ENCODE assay signal across 12 cellular contexts in the genomic region with DNA sequence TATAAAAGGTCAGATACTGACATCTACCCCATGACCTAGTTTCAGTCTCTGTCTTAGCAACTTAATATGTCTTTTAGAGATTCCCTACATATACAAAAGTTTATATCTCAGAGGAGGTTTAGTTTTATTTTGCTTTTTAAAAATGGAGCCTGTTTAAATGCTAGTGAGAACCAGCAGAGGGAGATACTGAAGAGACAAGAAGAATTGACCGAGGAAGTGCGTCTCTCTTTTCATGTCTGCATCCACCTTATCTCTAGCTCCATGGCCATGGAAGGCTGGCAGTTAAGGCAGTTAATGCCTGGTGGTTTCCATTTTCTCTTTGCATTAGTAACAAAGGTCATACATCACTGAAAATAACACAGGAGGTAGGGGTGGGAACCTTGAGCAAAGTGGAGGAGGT. TPM values are rescaled to one million over a fixed set of nuclear protein-coding genes. Genes with fewer than 3 reads are reported as not detected.
DNase-seq lines count a peak whose midpoint lies in the region; ATAC-seq and TF ChIP-seq lines count a peak whose summit lies in the region.
"Had no signal": no experiment of that assay in that cellular context is flagged by ENCODE, and none has a peak within 500 bp of the region (broad histone marks: within the 10 kb centered on the region; RNA-seq: fewer than 3 reads in every experiment).

No MANE protein-coding gene starts in this region.

- H3K9me3 Mint-ChIP-seq in natural killer cell treated with Interleukin-12 subunit alpha and Interleukin-12 subunit beta and Interleukin-15 and Interleukin-18, amount 100 ng/mL, for 72 hours: no peaks in the 10 kb centered on the region

- 85% methylated on average over 2 of the region's 2 CpGs for WGBS in hepatocyte (ENCODE audit: low lambda C conversion rate, missing lambda C conversion rate)

- H3K4me3 ChIP-seq in BJ (ENCODE audit: low read depth, low read length): no peak overlapping the region
- H3K4me3 ChIP-seq in HFF-Myc (replicated peaks; ENCODE audit: low read depth, low read length): no peak overlapping the region
- no peak overlapping the region for H3K4me3 ChIP-seq in WI38 (ENCODE audit: low read depth, low read length)
- no peak overlapping the region for H3K4me3 ChIP-seq in hepatocyte
- H3K4me3 ChIP-seq: mucosa of descending colon had no signal

- H3K9me2 ChIP-seq in hepatocyte (replicated peaks; ENCODE audit: insufficient read depth): no peaks in the 10 kb centered on the region

- no peak for DNase-seq in BJ (ENCODE audit: low read depth)
- DNase-seq in HFF-Myc (ENCODE audit: extremely low read depth, low read depth): no peak
- DNase-seq in hepatocyte (ENCODE audit: low spot score): no peak
- no peak for DNase-seq in natural killer cell treated with Interleukin-12 subunit alpha and Interleukin-12 subunit beta and Interleukin-15 and Interleukin-18, amount 100 ng/mL, for 72 hours (ENCODE audit: low spot score)
- no peak for DNase-seq in activated effector memory CD4-positive, alpha-beta T cell treated with Interleukin-2 at 50 U/mL for 16 hours
- DNase-seq: activated CD8-positive, alpha-beta memory T cell treated with anti-CD3 and anti-CD28 coated beads for 24 hours; EL; mucosa of descending colon; stimulated activated CD4-positive, alpha-beta T cell treated with anti-CD3 and anti-CD28 coated beads, Interleukin-4, amount 100 ng/mL, for 1 hour had no signal

- no peak overlapping the region for H3K4me2 ChIP-seq in hepatocyte

- TF ChIP-seq CTCF in BJ (IDR thresholded peaks at IDR 0.05; ENCODE audit: insufficient read depth, low read depth, low read length) (0 out of 2 replicates have a peak, but pooled peaks have one; percentile 20), HFF-Myc (IDR thresholded peaks at IDR 0.05; ENCODE audit: low read depth, low read length, missing control alignments) (peak; percentile 14), WI38 (IDR thresholded peaks at IDR 0.05; ENCODE audit: low read depth, low read length) (peak; percentile 6; the same call in 1 of the 2 replicates), hepatocyte (IDR thresholded peaks at IDR 0.05; ENCODE audit: poor library complexity) (peak; percentile 25)

- H3K9me3 ChIP-seq in hepatocyte (ENCODE audit: low read depth): no peaks in the 10 kb centered on the region
- H3K9me3 ChIP-seq: mucosa of descending colon had no signal

- H3K36me3 ChIP-seq in BJ (ENCODE audit: control insufficient read depth, insufficient read depth, low read length) (no peaks in the 10 kb centered on the region), hepatocyte (replicated peaks; ENCODE audit: insufficient read depth, low read depth) (no peaks in the 10 kb centered on the region)

- no peak for ATAC-seq in natural killer cell treated with Interleukin-12 subunit alpha and Interleukin-12 subunit beta and Interleukin-15 and Interleukin-18, amount 100 ng/mL, for 72 hours
- ATAC-seq in GM18870 (IDR thresholded peaks at IDR 0.05; ENCODE audit: unreplicated experiment): no peak
- ATAC-seq in GM19397 (IDR thresholded peaks at IDR 0.05; ENCODE audit: unreplicated experiment): no peak
- ATAC-seq: mucosa of descending colon had no signal

- no peaks in the 10 kb centered on the region for H3K27me3 ChIP-seq in BJ (ENCODE audit: control insufficient read depth, insufficient read depth, low read length)
- no peaks in the 10 kb centered on the region for H3K27me3 ChIP-seq in hepatocyte

- no peak overlapping the region for H2AFZ ChIP-seq in hepatocyte

- H3K4me3 Mint-ChIP-seq in natural killer cell treated with Interleukin-12 subunit alpha and Interleukin-12 subunit beta and Interleukin-15 and Interleukin-18, amount 100 ng/mL, for 72 hours: no peak overlapping the region

- peaks cover 0 to 5% of the 10 kb centered on the region in 2 donors for H3K4me1 Mint-ChIP-seq in natural killer cell treated with Interleukin-12 subunit alpha and Interleukin-12 subunit beta and Interleukin-15 and Interleukin-18, amount 100 ng/mL, for 72 hours (ENCODE audit: low read depth in 2 of 2)

- H3K27me3 Mint-ChIP-seq in natural killer cell treated with Interleukin-12 subunit alpha and Interleukin-12 subunit beta and Interleukin-15 and Interleukin-18, amount 100 ng/mL, for 72 hours: no peaks in the 10 kb centered on the region

- peaks cover 87% of the 10 kb centered on the region for H3K79me2 ChIP-seq in hepatocyte

- CTCF ChIA-PET in BJ (lab: Yijun Ruan, JAX): interaction anchor here (0.7 to 2.3 kb wide), 5 partner anchors 8 to 13 kb away, joined by 3 to 7 read pairs (median 4); partner anchors contain the start of gene SUV39H2

- no peaks in the 10 kb centered on the region for H3K4me1 ChIP-seq in hepatocyte (ENCODE audit: insufficient read depth)

- no peaks in the 10 kb centered on the region for H4K20me1 ChIP-seq in hepatocyte (ENCODE audit: insufficient read depth, poor library complexity, severe bottlenecking)

- H3K27ac ChIP-seq in hepatocyte: no peak overlapping the region

- H3K36me3 Mint-ChIP-seq in natural killer cell treated with Interleukin-12 subunit alpha and Interleukin-12 subunit beta and Interleukin-15 and Interleukin-18, amount 100 ng/mL, for 72 hours: no peaks in the 10 kb centered on the region

- H3K27ac Mint-ChIP-seq in natural killer cell treated with Interleukin-12 subunit alpha and Interleukin-12 subunit beta and Interleukin-15 and Interleukin-18, amount 100 ng/mL, for 72 hours: no peak overlapping the region

- POLR2A ChIA-PET in BJ (lab: Charles Lee): no interaction called here

RNA-seq across cellular contexts. Expression of gene SUV39H2, which starts 10.7 kb away (rescaled TPM):
- polyA plus RNA-seq in BJ (2011; rRNA removed) (2.2 and 5.7 TPM in 2 replicates), hepatocyte (8.0 and 8.6 TPM in 2 replicates)
- 2.2 and 2.9 TPM in 2 replicates for polyA minus RNA-seq in BJ (2011; rRNA and poly(A)+ RNA removed)
- 15.5 and 19.9 TPM in 2 replicates for total RNA-seq in hepatocyte
- total RNA-seq in natural killer cell treated with Interleukin-12 subunit alpha and Interleukin-12 subunit beta and Interleukin-15 and Interleukin-18, amount 100 ng/mL, for 72 hours: 10 to 100 TPM; 20.4 to 40.5 TPM

RNA-seq across cellular contexts. Expression of gene HSPA14, which starts 51.2 kb away (rescaled TPM):
- 5.4 and 10.0 TPM in 2 replicates for polyA plus RNA-seq in BJ (2011; rRNA removed)
- polyA minus RNA-seq in BJ (2011; rRNA and poly(A)+ RNA removed): 0.90 and 1.1 TPM in 2 replicates
- 12.8 and 20.2 TPM in 2 replicates for total RNA-seq in hepatocyte
- polyA plus RNA-seq in hepatocyte: 9.9 and 13.8 TPM in 2 replicates
- total RNA-seq in natural killer cell treated with Interleukin-12 subunit alpha and Interleukin-12 subunit beta and Interleukin-15 and Interleukin-18, amount 100 ng/mL, for 72 hours: 10 to 100 TPM; 30.3 to 32.4 TPM

RNA-seq across cellular contexts. Expression of gene MSANTD7, which starts 51.2 kb away (rescaled TPM):
- 4.2 and 5.1 TPM in 2 replicates for polyA plus RNA-seq in BJ (2011; rRNA removed)
- polyA minus RNA-seq in BJ (2011; rRNA and poly(A)+ RNA removed): 10.0 and 12.7 TPM in 2 replicates
- 13.3 and 14.0 TPM in 2 replicates for total RNA-seq in hepatocyte
- 9.2 and 11.6 TPM in 2 replicates for polyA plus RNA-seq in hepatocyte
- total RNA-seq in natural killer cell treated with Interleukin-12 subunit alpha and Interleukin-12 subunit beta and Interleukin-15 and Interleukin-18, amount 100 ng/mL, for 72 hours: 10 to 100 TPM; 25.4 to 30.3 TPM

RNA-seq across cellular contexts. Expression of gene CDNF, which starts 51.5 kb away (rescaled TPM):
- polyA plus RNA-seq in BJ (2011; rRNA removed) (1.0 and 1.1 TPM in 2 replicates), hepatocyte (2.3 and 2.4 TPM in 2 replicates)
- 1.00 TPM in 1 of 2 replicates, not detected in the other for polyA minus RNA-seq in BJ (2011; rRNA and poly(A)+ RNA removed)
- 3.1 and 7.6 TPM in 2 replicates for total RNA-seq in hepatocyte
- 1 to 10 TPM in 1 of 2 donors, under 1 TPM in 1; 0.48 to 1.0 TPM for total RNA-seq in natural killer cell treated with Interleukin-12 subunit alpha and Interleukin-12 subunit beta and Interleukin-15 and Interleukin-18, amount 100 ng/mL, for 72 hours
